ENCODE assay signal across 12 cellular contexts in genomic region chr19:11141937-11142527, GRCh38. TPM values are rescaled to one million over a fixed set of nuclear protein-coding genes. Genes with fewer than 3 reads are reported as not detected.
DNase-seq lines count a peak whose midpoint lies in the region; FAIRE-seq and TF ChIP-seq lines count a peak whose summit lies in the region.
"Had no signal": no experiment of that assay in that cellular context is flagged by ENCODE, and none has a peak within 500 bp of the region (broad histone marks: within the 10 kb centered on the region; RNA-seq: fewer than 3 reads in every experiment).

No MANE protein-coding gene starts in this region.

- TF ChIP-seq CTCF in astrocyte of the cerebellum (IDR thresholded peaks at IDR 0.05; ENCODE audit: low read depth, low read length, missing control alignments) (peak; percentile 4), keratinocyte (optimal IDR thresholded peaks at IDR 0.05 in 1 of 3, IDR thresholded peaks at IDR 0.05 in 1 of 3, conservative IDR thresholded peaks at IDR 0.05 in 1 of 3; ENCODE audit: extremely low read depth in 1 of 3, insufficient read depth in 2 of 3, low read length in 3 of 3) (peak in 1 of 3 experiments; percentile 32)

- H3K27ac Mint-ChIP-seq in activated T-cell treated with anti-CD3 and anti-CD28 coated beads, Interleukin-2, amount 50 U/mL, for 24 hours, result no peak overlapping the region
- H3K27ac Mint-ChIP-seq: activated CD4-positive, alpha-beta memory T cell treated with anti-CD3 and anti-CD28 coated beads, Interleukin-2, amount 10 ng/mL, durations not matched to agents 7 days and 5 days; stimulated activated naive CD8-positive, alpha-beta T cell treated with anti-CD3 and anti-CD28 coated beads, Interleukin-15, amount 100 ng/mL, for 72 hours had no signal

- H3K4me3 ChIP-seq in H7 (ENCODE audit: insufficient read depth, low read depth, low read length) (no peak overlapping the region), astrocyte of the cerebellum (ENCODE audit: low read depth, low read length) (no peak overlapping the region), keratinocyte (ENCODE audit: control insufficient read depth in 2 of 3, extremely low read depth in 1 of 3, insufficient read depth in 2 of 3, low read depth in 1 of 3, low read length in 3 of 3) (no peak overlapping the region), skin epidermis (no peak overlapping the region)

- no peaks in the 10 kb centered on the region for H3K27me3 ChIP-seq in H7 (ENCODE audit: control insufficient read depth, insufficient read depth, low read length)
- H3K27me3 ChIP-seq in keratinocyte (ENCODE audit: control insufficient read depth, extremely low read depth, insufficient read depth, low read length), result no peaks in the 10 kb centered on the region

- in situ Hi-C loops in astrocyte of the cerebellum (cut with HindIII; ENCODE audit: low sequenced_read_pairs), result no loop called here

- H4K20me1 ChIP-seq in keratinocyte (ENCODE audit: control insufficient read depth, extremely low read depth, insufficient read depth, low read length), result no peaks in the 10 kb centered on the region

- peaks cover 37% of the 10 kb centered on the region for H3K4me1 ChIP-seq in keratinocyte (ENCODE audit: control insufficient read depth, extremely low read depth, insufficient read depth, low read length)

- no peak for FAIRE-seq in keratinocyte (lab: Jason Lieb, UNC)

- DNase-seq in H7 (peak; percentile 56), astrocyte of the cerebellum (ENCODE audit: low read depth) (no peak), keratinocyte (ENCODE audit: low read depth, low spot score) (no peak), globus pallidus (ENCODE audit: low spot score) (no peak), NCI-H2171 (lab: John Stamatoyannopoulos, UW) (no peak), NCI-H2227 treated with DMSO at 0.1 percent for 48 hours (lab: John Stamatoyannopoulos, UW) (no peak)
- DNase-seq in activated T-cell treated with anti-CD3 and anti-CD28 coated beads, Interleukin-2, amount 50 U/mL, for 24 hours, result no peak
- DNase-seq: activated CD4-positive, alpha-beta memory T cell treated with anti-CD3 and anti-CD28 coated beads, Interleukin-2, amount 10 ng/mL, durations not matched to agents 7 days and 5 days; MM.1S; stimulated activated CD4-positive, alpha-beta T cell treated with anti-CD3 and anti-CD28 coated beads, Interleukin-12 subunit alpha, Interleukin-12 subunit beta, amount 100 ng/mL, for 4 hours; stimulated activated naive CD8-positive, alpha-beta T cell treated with anti-CD3 and anti-CD28 coated beads, Interleukin-15, amount 100 ng/mL, for 72 hours had no signal

- H3K9me3 Mint-ChIP-seq in activated T-cell treated with anti-CD3 and anti-CD28 coated beads, Interleukin-2, amount 50 U/mL, for 24 hours, result no peaks in the 10 kb centered on the region
- H3K9me3 Mint-ChIP-seq: activated CD4-positive, alpha-beta memory T cell treated with anti-CD3 and anti-CD28 coated beads, Interleukin-2, amount 10 ng/mL, durations not matched to agents 7 days and 5 days; stimulated activated naive CD8-positive, alpha-beta T cell treated with anti-CD3 and anti-CD28 coated beads, Interleukin-15, amount 100 ng/mL, for 72 hours had no signal

- no peak overlapping the region for H3K9ac ChIP-seq in keratinocyte (ENCODE audit: control insufficient read depth, extremely low read depth, insufficient read depth, low read length)

- H3K36me3 ChIP-seq in H7 (replicated peaks; ENCODE audit: control insufficient read depth, insufficient read depth, low read length) (peaks cover 11% of the 10 kb centered on the region), keratinocyte (ENCODE audit: control insufficient read depth in 2 of 2, extremely low read depth in 1 of 2, insufficient read depth in 2 of 2, low read length in 2 of 2) (peaks cover 0 to 11% of the 10 kb centered on the region in 2 experiments)

- H3K27ac ChIP-seq in keratinocyte (ENCODE audit: control insufficient read depth, insufficient read depth, low read length), result no peak overlapping the region
- H3K27ac ChIP-seq in skin epidermis, result peak overlapping the region in 16 of 21 experiments; percentile 33 to 97 (median 85)

- dilution Hi-C loops in keratinocyte (cut with MboI; ENCODE audit: extremely low pct_ligation_motif_present, low sequenced_read_pairs), result no loop called here

- no peak overlapping the region for H3K4me3 Mint-ChIP-seq in activated T-cell treated with anti-CD3 and anti-CD28 coated beads, Interleukin-2, amount 50 U/mL, for 24 hours
- H3K4me3 Mint-ChIP-seq: activated CD4-positive, alpha-beta memory T cell treated with anti-CD3 and anti-CD28 coated beads, Interleukin-2, amount 10 ng/mL, durations not matched to agents 7 days and 5 days had no signal

- H3K36me3 Mint-ChIP-seq in activated T-cell treated with anti-CD3 and anti-CD28 coated beads, Interleukin-2, amount 50 U/mL, for 24 hours (ENCODE audit: low read depth), result peaks cover 22% of the 10 kb centered on the region

- H3K79me2 ChIP-seq in keratinocyte (ENCODE audit: control insufficient read depth, insufficient read depth, low read length), result no peaks in the 10 kb centered on the region

- H3K4me1 Mint-ChIP-seq in activated T-cell treated with anti-CD3 and anti-CD28 coated beads, Interleukin-2, amount 50 U/mL, for 24 hours (ENCODE audit: low read depth), result peaks cover 11% of the 10 kb centered on the region

- H3K9me3 ChIP-seq in keratinocyte (ENCODE audit: control insufficient read depth, low read depth, low read length), result no peaks in the 10 kb centered on the region

- no peaks in the 10 kb centered on the region for H3K27me3 Mint-ChIP-seq in activated T-cell treated with anti-CD3 and anti-CD28 coated beads, Interleukin-2, amount 50 U/mL, for 24 hours
- H3K27me3 Mint-ChIP-seq: activated CD4-positive, alpha-beta memory T cell treated with anti-CD3 and anti-CD28 coated beads, Interleukin-2, amount 10 ng/mL, durations not matched to agents 7 days and 5 days had no signal

- H2AFZ ChIP-seq in keratinocyte (ENCODE audit: control insufficient read depth, low read length), result no peak overlapping the region

- no peaks in the 10 kb centered on the region for H3K9me1 ChIP-seq in keratinocyte (ENCODE audit: control insufficient read depth, extremely low read depth, insufficient read depth, low read length)

- H3K4me2 ChIP-seq in keratinocyte (ENCODE audit: control insufficient read depth, extremely low read depth, insufficient read depth, low read depth, low read length), result peak overlapping the region; percentile 35

RNA-seq across cellular contexts. Expression of gene SPC24, which starts 13.6 kb away (rescaled TPM):
- total RNA-seq in H7 (2014; rRNA removed; shearing (Covaris generic)), result 66.8 and 67.0 TPM in 2 replicates
- polyA plus RNA-seq in keratinocyte, result 1.8 to 8.0 TPM (median 6.4 TPM) in 3 replicates
- 0.44 TPM for polyA plus RNA-seq in keratinocyte (2011; ENCODE audit: low read depth)
- polyA plus RNA-seq in keratinocyte (2011; cell fraction: cytosol; rRNA removed), result 1.1 and 2.1 TPM in 2 replicates
- polyA plus RNA-seq in keratinocyte (2011; cell fraction: nucleus; rRNA removed), result 0.99 and 1.8 TPM in 2 replicates
- 0.11 and 8.6 TPM in 2 replicates for polyA plus RNA-seq in keratinocyte (2012; ENCODE audit: low replicate concordance)
- polyA minus RNA-seq in keratinocyte, result 4.6 to 20.9 TPM (median 14.5 TPM) in 3 replicates
- 20.9 TPM for polyA minus RNA-seq in keratinocyte (2011; cell fraction: cytosol; rRNA and poly(A)+ RNA removed)
- polyA minus RNA-seq in keratinocyte (2011; cell fraction: nucleus; rRNA and poly(A)+ RNA removed), result 3.0 and 3.3 TPM in 2 replicates

RNA-seq across cellular contexts. Expression of gene LDLR, which starts 52.8 kb away (rescaled TPM):
- total RNA-seq in H7 (2014; rRNA removed; shearing (Covaris generic)), result 144 and 158 TPM in 2 replicates
- 182 to 325 TPM (median 241 TPM) in 3 replicates for polyA plus RNA-seq in keratinocyte
- 88.4 TPM for polyA plus RNA-seq in keratinocyte (2011; ENCODE audit: low read depth)
- polyA plus RNA-seq in keratinocyte (2011; cell fraction: cytosol; rRNA removed), result 106 and 112 TPM in 2 replicates
- 592 and 620 TPM in 2 replicates for polyA plus RNA-seq in keratinocyte (2011; cell fraction: nucleus; rRNA removed)
- polyA plus RNA-seq in keratinocyte (2012; ENCODE audit: low replicate concordance), result 111 and 279 TPM in 2 replicates
- polyA minus RNA-seq in keratinocyte, result 329 to 852 TPM (median 451 TPM) in 3 replicates
- 266 TPM for polyA minus RNA-seq in keratinocyte (2011; cell fraction: cytosol; rRNA and poly(A)+ RNA removed)
- polyA minus RNA-seq in keratinocyte (2011; cell fraction: nucleus; rRNA and poly(A)+ RNA removed), result 877 and 920 TPM in 2 replicates

RNA-seq across cellular contexts. Expression of gene KANK2, which starts 55.3 kb away (rescaled TPM):
- 32.3 and 41.8 TPM in 2 replicates for total RNA-seq in H7 (2014; rRNA removed; shearing (Covaris generic))
- 2.8 to 3.9 TPM (median 3.6 TPM) in 3 replicates for polyA plus RNA-seq in keratinocyte
- polyA plus RNA-seq in keratinocyte (2011; ENCODE audit: low read depth), result 11.8 TPM
- 2.9 and 5.5 TPM in 2 replicates for polyA plus RNA-seq in keratinocyte (2011; cell fraction: cytosol; rRNA removed)
- 11.8 and 11.9 TPM in 2 replicates for polyA plus RNA-seq in keratinocyte (2011; cell fraction: nucleus; rRNA removed)
- polyA plus RNA-seq in keratinocyte (2012; ENCODE audit: low replicate concordance), result 8.8 and 11.5 TPM in 2 replicates
- 4.7 to 25.2 TPM (median 7.5 TPM) in 3 replicates for polyA minus RNA-seq in keratinocyte
- 10.4 TPM for polyA minus RNA-seq in keratinocyte (2011; cell fraction: cytosol; rRNA and poly(A)+ RNA removed)
- polyA minus RNA-seq in keratinocyte (2011; cell fraction: nucleus; rRNA and poly(A)+ RNA removed), result 12.5 and 12.7 TPM in 2 replicates
